Comparison of ENCODE assay signal across 19 cellular contexts in the genomic region with DNA sequence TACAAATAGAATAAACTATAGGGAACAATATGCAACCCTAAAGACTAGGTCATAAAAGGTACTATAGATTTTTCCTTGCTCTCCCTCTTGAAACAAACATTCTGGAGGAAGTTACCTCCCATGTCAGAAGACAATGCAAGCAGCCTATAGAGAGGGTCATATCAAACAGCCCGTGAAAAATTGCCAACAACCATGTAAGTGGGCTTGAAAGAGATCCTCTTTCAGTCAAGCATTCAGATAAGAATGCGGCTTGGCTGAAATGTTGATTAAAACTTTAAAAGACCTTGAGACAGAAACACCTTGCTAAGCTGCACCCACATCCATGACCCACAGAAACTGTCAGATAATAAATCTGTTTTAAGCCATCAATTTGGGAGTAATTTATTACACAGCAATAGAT.
"Had no signal": no experiment of that assay in that cellular context is flagged by ENCODE, and none has a peak within 500 bp of the region (broad histone marks: within the 10 kb centered on the region; RNA-seq: fewer than 3 reads in every experiment).

No MANE protein-coding gene starts in this region.

- H3K27ac ChIP-seq: colonic mucosa, heart left ventricle, psoas muscle, right lobe of liver, spleen, stomach had no signal

- H3K9me3 ChIP-seq: colonic mucosa, heart left ventricle, psoas muscle, right lobe of liver, stomach had no signal

- H3K27me3 Mint-ChIP-seq: naive thymus-derived CD4-positive, alpha-beta T cell had no signal

- H3K4me1 Mint-ChIP-seq: naive thymus-derived CD4-positive, alpha-beta T cell had no signal

- H3K4me3 ChIP-seq: colonic mucosa, heart left ventricle, psoas muscle, right lobe of liver, spleen, stomach had no signal

- H3K4me3 Mint-ChIP-seq: endodermal cell; naive thymus-derived CD4-positive, alpha-beta T cell; nephron progenitor cell had no signal

- H3K27ac Mint-ChIP-seq: endodermal cell; naive thymus-derived CD4-positive, alpha-beta T cell; nephron progenitor cell had no signal

- H3K36me3 Mint-ChIP-seq: naive thymus-derived CD4-positive, alpha-beta T cell had no signal

- DNase-seq: colonic mucosa; effector CD4-positive, alpha-beta T cell; endodermal cell; heart left ventricle; hippocampal formation; mammary epithelial cell; naive thymus-derived CD4-positive, alpha-beta T cell; nephron progenitor cell; psoas muscle; right lobe of liver; spleen; stimulated activated CD4-positive, alpha-beta T cell treated with anti-CD3 and anti-CD28 coated beads, Interleukin-15, amount 100 ng/mL, for 24 hours; stimulated activated CD4-positive, alpha-beta T cell treated with anti-CD3 and anti-CD28 coated beads, Interleukin-1b, Interleukin-23, amount 100 ng/mL, for 48 hours; stimulated activated CD4-positive, alpha-beta T cell treated with anti-CD3 and anti-CD28 coated beads, Interleukin-4, amount 100 ng/mL, for 4 hours; stimulated activated naive CD4-positive, alpha-beta T cell; stomach; substantia nigra had no signal

- ATAC-seq: heart left ventricle; left lobe of liver; naive thymus-derived CD4-positive, alpha-beta T cell; psoas muscle; right lobe of liver had no signal

- H3K4me1 ChIP-seq: colonic mucosa, psoas muscle, spleen, stomach had no signal

- H3K27me3 ChIP-seq: colonic mucosa, heart left ventricle, right lobe of liver, spleen, stomach had no signal

- H3K9me3 Mint-ChIP-seq: endodermal cell, nephron progenitor cell had no signal

- H3K36me3 ChIP-seq: colonic mucosa, heart left ventricle, right lobe of liver, spleen, stomach had no signal

- FAIRE-seq: frontal cortex had no signal
